In genomic region chr2:42493885-42494433, GRCh38 we compare ENCODE assay signal across 1 cellular context.
TF ChIP-seq lines count a peak whose summit lies in the region.

KCNG3 (minus strand) TSS chr2:42493982; CDS start chr2:42493501, 481 bp downstream.

TF ChIP-seq in HepG2, 621 proteins besides CTCF, POLR2A, EP300 and RAD21 (continued from another document):
- TF ChIP-seq ZNF710 (CRISPR knock-in tag; IDR thresholded peaks at IDR 0.05; ENCODE audit: borderline replicate concordance), result 0 out of 2 replicates have a peak, but pooled peaks have one; percentile 36
- TF ChIP-seq ELF4 (CRISPR knock-in tag; IDR thresholded peaks at IDR 0.05; ENCODE audit: borderline replicate concordance), result no peak
- TF ChIP-seq ZBTB20 (CRISPR knock-in tag; IDR thresholded peaks at IDR 0.05; ENCODE audit: borderline replicate concordance, low read depth), result no peak; the same call in 1 of the 2 replicates
- 0 out of 2 replicates have a peak, but pooled peaks have one; percentile 25 for TF ChIP-seq THRA (CRISPR knock-in tag; IDR thresholded peaks at IDR 0.05; ENCODE audit: borderline replicate concordance)
- TF ChIP-seq RORA (CRISPR knock-in tag; IDR thresholded peaks at IDR 0.05), result no peak
